26 cellular contexts compared by ENCODE assay signal in the genomic region with DNA sequence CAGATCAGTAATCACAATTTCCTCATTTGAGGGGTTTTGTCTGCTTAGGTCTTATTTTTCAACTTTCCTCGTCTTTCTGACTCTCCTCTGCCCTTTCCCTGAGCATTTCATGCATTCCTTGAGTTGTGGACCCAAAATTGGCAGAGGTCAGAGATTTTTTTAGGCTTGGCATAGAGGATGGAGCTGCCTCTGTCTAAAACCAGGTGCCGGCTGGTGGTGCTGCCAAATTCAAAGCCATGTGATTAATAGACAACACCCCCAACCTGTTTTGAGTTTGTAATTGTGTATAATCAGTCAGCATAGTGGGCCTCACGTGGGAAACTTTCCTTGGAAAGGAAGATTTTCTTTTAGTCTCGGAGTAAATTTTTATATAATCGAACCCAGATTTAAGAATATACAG.
"Had no signal": no experiment of that assay in that cellular context is flagged by ENCODE, and none has a peak within 500 bp of the region (broad histone marks: within the 10 kb centered on the region; RNA-seq: fewer than 3 reads in every experiment).

No MANE protein-coding gene starts in this region.

- ATAC-seq: activated naive CD4-positive, alpha-beta T cell treated with anti-CD3 and anti-CD28 coated beads, Interleukin-2, amount 50 U/mL, for 72 hours; activated T-cell treated with anti-CD3 and anti-CD28 coated beads, Interleukin-2, amount 50 U/mL, for 72 hours; esophagus mucosa; left lung; stimulated activated memory B cell treated with anti-CD40 and anti-IgM and Interleukin-4, amounts not matched to agents 10 μg/mL and 1 μg/mL and 100 μg/mL, for 72 hours; stimulated activated naive CD8-positive, alpha-beta T cell treated with anti-CD3 and anti-CD28 coated beads, Interleukin-15, amount 100 ng/mL, for 72 hours had no signal

- H3K9me3 ChIP-seq: left lung, neutrophil, sigmoid colon, tibial nerve had no signal

- H3K36me3 ChIP-seq: sigmoid colon had no signal

- FAIRE-seq: frontal cortex, small intestine had no signal

- H3K27ac ChIP-seq: left lung, neutrophil, tibial nerve had no signal

- H3K4me3 ChIP-seq: left lung, sigmoid colon, tibial nerve had no signal

- DNase-seq: activated CD4-positive, alpha-beta T cell treated with anti-CD3 and anti-CD28 coated beads for 4 hours; activated CD4-positive, alpha-beta T cell treated with anti-CD3 and anti-CD28 coated beads, Interleukin-2, amount 50 U/mL, for 4 hours; activated CD4-positive, CD25-positive, alpha-beta regulatory T cell; activated naive CD4-positive, alpha-beta T cell; activated T-cell treated with anti-CD3 and anti-CD28 coated beads for 4 hours; activated T-cell treated with anti-CD3 and anti-CD28 coated beads, Interleukin-2, amount 50 U/mL, for 72 hours; cortex of kidney; endodermal cell; head of caudate nucleus; kidney glomerular epithelial cell; left lung; mammary epithelial cell; naive B cell; nephron progenitor cell; sigmoid colon; small intestine; stimulated activated CD4-positive, alpha-beta T cell treated with anti-CD3 and anti-CD28 coated beads, Interleukin-4, amount 100 ng/mL, for 4 hours; stimulated activated CD8-positive, alpha-beta memory T cell treated with anti-CD3 and anti-CD28 coated beads, Interleukin-4, amount 100 ng/mL, for 48 hours; stimulated activated naive CD8-positive, alpha-beta T cell treated with anti-CD3 and anti-CD28 coated beads, Interleukin-15, amount 100 ng/mL, for 72 hours; T-helper 2 cell had no signal

- H3K27me3 ChIP-seq: left lung, neutrophil, sigmoid colon, tibial nerve had no signal
